ENCODE assay signal across 1 cellular context in the genomic region with DNA sequence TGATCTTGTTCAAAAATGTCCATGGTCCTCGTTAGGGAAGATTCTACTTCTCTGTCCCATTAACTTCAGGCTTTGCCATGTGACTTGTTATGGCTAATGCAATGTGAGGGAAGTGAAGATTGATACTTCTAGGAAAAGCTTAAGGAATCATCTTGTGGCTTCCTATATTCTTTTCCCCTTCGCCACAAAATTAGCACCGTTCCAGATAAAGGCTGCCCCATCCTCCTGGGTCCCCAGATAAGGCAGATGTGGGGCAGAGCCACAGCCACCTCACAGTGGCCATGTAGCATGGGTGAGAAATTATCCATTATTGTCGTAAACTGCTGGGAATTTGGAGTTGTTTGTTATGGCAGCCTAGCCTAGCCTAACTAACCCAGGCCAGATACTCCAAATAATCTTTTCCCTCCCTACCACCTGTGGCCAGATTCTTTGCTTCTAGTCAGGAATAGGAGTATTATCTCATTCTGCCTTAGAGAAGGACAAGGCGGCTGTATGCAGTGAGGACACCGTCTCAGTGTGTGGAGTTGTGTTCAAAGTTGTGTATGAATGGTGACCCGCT.
A peak's percentile ranks its signal among the peaks of the same experiment; 100 is the strongest.
TF ChIP-seq lines count a peak whose summit lies in the region.

No MANE protein-coding gene starts in this region.

TF ChIP-seq in K562, 482 proteins besides CTCF, POLR2A, EP300 and RAD21 (continued from another document):
- TF ChIP-seq MGA (IDR thresholded peaks at IDR 0.05): no peak
- TF ChIP-seq MTF1 (CRISPR knock-in tag; IDR thresholded peaks at IDR 0.05; ENCODE audit: borderline replicate concordance): no peak
- TF ChIP-seq MAZ (CRISPR knock-in tag; conservative IDR thresholded peaks at IDR 0.05 in 1 of 2, IDR thresholded peaks at IDR 0.05 in 1 of 2): 0 out of 4 replicates have a peak, but pooled peaks of 1 of the 2 experiments have one; percentile 28
- TF ChIP-seq CBFA2T2 (conservative IDR thresholded peaks at IDR 0.05): peak; percentile 50
- TF ChIP-seq POLR3G (IDR thresholded peaks at IDR 0.05; ENCODE audit: extremely low read depth, insufficient read length, insufficient replicate concordance): no peak
- TF ChIP-seq, protein P1, sequence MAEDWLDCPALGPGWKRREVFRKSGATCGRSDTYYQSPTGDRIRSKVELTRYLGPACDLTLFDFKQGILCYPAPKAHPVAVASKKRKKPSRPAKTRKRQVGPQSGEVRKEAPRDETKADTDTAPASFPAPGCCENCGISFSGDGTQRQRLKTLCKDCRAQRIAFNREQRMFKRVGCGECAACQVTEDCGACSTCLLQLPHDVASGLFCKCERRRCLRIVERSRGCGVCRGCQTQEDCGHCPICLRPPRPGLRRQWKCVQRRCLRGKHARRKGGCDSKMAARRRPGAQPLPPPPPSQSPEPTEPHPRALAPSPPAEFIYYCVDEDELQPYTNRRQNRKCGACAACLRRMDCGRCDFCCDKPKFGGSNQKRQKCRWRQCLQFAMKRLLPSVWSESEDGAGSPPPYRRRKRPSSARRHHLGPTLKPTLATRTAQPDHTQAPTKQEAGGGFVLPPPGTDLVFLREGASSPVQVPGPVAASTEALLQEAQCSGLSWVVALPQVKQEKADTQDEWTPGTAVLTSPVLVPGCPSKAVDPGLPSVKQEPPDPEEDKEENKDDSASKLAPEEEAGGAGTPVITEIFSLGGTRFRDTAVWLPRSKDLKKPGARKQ (CRISPR knock-in tag; IDR thresholded peaks at IDR 0.05): no peak
- TF ChIP-seq ARID1B (IDR thresholded peaks at IDR 0.05): peak; percentile 62
- 0 out of 2 replicates have a peak, but pooled peaks have one; percentile 35 for TF ChIP-seq ETV5 (CRISPR knock-in tag; IDR thresholded peaks at IDR 0.05; ENCODE audit: low read depth)
- TF ChIP-seq ZNF449 (CRISPR knock-in tag; IDR thresholded peaks at IDR 0.05): no peak
- no peak for TF ChIP-seq SETDB1 (IDR thresholded peaks at IDR 0.05; ENCODE audit: low read length)
- 0 out of 2 replicates have a peak, but pooled peaks have one; percentile 21 for TF ChIP-seq SMARCE1 (IDR thresholded peaks at IDR 0.05)
- TF ChIP-seq CBFA2T3 (IDR thresholded peaks at IDR 0.05): peak; percentile 72
- TF ChIP-seq ZNF592 (IDR thresholded peaks at IDR 0.05): no peak
